ENCODE assay signal across 16 cellular contexts in the genomic region with DNA sequence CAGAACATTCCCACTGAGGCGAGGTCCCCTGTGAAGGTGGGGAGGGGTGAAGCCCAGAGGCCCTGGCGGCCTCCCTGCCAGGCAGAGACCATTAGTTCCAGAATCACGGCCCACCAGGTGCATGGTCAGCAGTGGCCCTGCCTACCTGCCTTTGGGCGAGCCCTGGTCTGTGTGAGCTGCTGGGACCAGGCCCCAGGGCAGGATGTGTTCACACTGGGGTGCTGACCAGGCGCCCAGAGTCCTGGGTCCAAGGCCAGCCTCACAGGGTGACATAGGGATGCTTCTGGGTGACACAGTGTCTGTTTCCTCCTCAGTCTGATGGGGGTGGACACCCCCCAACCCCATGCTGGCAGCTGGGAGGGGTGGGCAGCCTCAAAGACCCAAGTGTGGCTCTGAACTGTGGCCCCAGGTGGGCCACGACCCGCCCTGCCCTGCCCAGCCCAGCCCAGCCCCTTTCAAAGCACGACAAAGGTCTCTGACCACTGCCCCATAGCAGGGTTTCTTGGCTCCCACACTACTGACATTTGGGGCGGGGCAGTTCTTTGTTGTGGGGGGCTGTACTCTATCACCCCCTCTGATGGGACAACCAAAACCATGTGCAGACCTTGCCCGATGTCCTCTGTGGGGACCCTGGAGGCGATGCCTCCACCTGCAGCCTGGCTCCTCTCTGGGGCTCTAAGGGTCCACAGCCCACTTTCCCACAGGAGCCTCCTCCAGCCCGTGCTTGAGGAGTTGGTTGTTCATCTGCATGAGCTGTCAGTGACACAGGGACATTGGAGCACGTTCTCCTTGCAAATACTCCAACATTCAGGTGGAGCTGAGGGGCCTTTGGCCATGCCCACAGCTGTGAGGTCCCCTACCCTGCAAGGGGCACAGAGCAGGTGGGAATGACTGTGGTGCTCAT. TPM values are rescaled to one million over a fixed set of nuclear protein-coding genes. Genes with fewer than 3 reads are reported as not detected.
A peak's percentile ranks its signal among the peaks of the same experiment; 100 is the strongest.
DNase-seq lines count a peak whose midpoint lies in the region; ATAC-seq and TF ChIP-seq lines count a peak whose summit lies in the region.
"Had no signal": no experiment of that assay in that cellular context is flagged by ENCODE, and none has a peak within 500 bp of the region (broad histone marks: within the 10 kb centered on the region; RNA-seq: fewer than 3 reads in every experiment).

No MANE protein-coding gene starts in this region.

- H3K36me3 Mint-ChIP-seq in CD14-positive monocyte = no peaks in the 10 kb centered on the region

- no peak overlapping the region for H3K4me3 ChIP-seq in psoas muscle
- H3K4me3 ChIP-seq: cardiac muscle cell, heart left ventricle, Peyer's patch had no signal

- DNase-seq in CD14-positive monocyte (ENCODE audit: low spot score) (peak; percentile 45), left lobe of liver (ENCODE audit: low spot score) (peak; percentile 42), psoas muscle (peak; percentile 10 to 30), NCI-H345 (lab: John Stamatoyannopoulos, UW) (no peak)
- peak; percentile 38 for DNase-seq in activated CD8-positive, alpha-beta memory T cell treated with anti-CD3 and anti-CD28 coated beads, Interleukin-2, amount 50 U/mL, for 48 hours
- no peak for DNase-seq in stimulated activated CD4-positive, alpha-beta T cell treated with anti-CD3 and anti-CD28 coated beads, Interleukin-12 subunit alpha, Interleukin-12 subunit beta, amount 100 ng/mL, for 4 hours
- DNase-seq: GOT3; mesendoderm; retina; stimulated activated naive CD4-positive, alpha-beta T cell treated with Interleukin-2 at 50 U/mL for 16 hours had no signal

- TF ChIP-seq CTCF in CD14-positive monocyte (IDR thresholded peaks at IDR 0.05) (no peak), psoas muscle (IDR thresholded peaks at IDR 0.05) (no peak)

- intact Hi-C loops in CD14-positive monocyte (cut with micrococcal nuclease) (no loop called here), psoas muscle (cut with DNase I) (no loop called here)

- H3K4me1 Mint-ChIP-seq in CD14-positive monocyte = peaks cover 10% of the 10 kb centered on the region

- no peak overlapping the region for H3K27ac Mint-ChIP-seq in CD14-positive monocyte

- peaks cover 1 to 4% (median 1%) of the 10 kb centered on the region in 3 donors for H3K27me3 Mint-ChIP-seq in CD14-positive monocyte (ENCODE audit: low read depth in 3 of 3)

- H3K9me3 ChIP-seq in psoas muscle = no peaks in the 10 kb centered on the region
- H3K9me3 ChIP-seq: heart left ventricle, Peyer's patch had no signal

- peaks cover 0 to 2% (median 0%) of the 10 kb centered on the region in 7 donors for H3K9me3 Mint-ChIP-seq in CD14-positive monocyte

- H3K36me3 ChIP-seq in psoas muscle (ENCODE audit: insufficient read depth in 1 of 2, low read depth in 1 of 2) = peaks cover 0 to 39% of the 10 kb centered on the region in 2 donors
- H3K36me3 ChIP-seq: cardiac muscle cell, Peyer's patch had no signal

- no peak for ATAC-seq in left lobe of liver
- no peak for ATAC-seq in psoas muscle
- no peak for ATAC-seq in HG03457 (IDR thresholded peaks at IDR 0.05; ENCODE audit: unreplicated experiment)
- no peak for ATAC-seq in GM18909 (IDR thresholded peaks at IDR 0.05; ENCODE audit: poor library complexity, unreplicated experiment)

- H3K4me3 Mint-ChIP-seq in CD14-positive monocyte = no peak overlapping the region

- no peaks in the 10 kb centered on the region for H3K4me1 ChIP-seq in psoas muscle
- H3K4me1 ChIP-seq: heart left ventricle, Peyer's patch had no signal

- H3K27ac ChIP-seq in psoas muscle = no peak overlapping the region
- H3K27ac ChIP-seq: cardiac muscle cell, heart left ventricle, Peyer's patch had no signal

- 85 to 90% (median 90%) methylated on average over 11 to 13 of the region's 13 CpGs for WGBS in psoas muscle, 3 donors

- no peaks in the 10 kb centered on the region for H3K27me3 ChIP-seq in psoas muscle (ENCODE audit: insufficient read depth in 3 of 3, low read length in 2 of 3)
- H3K27me3 ChIP-seq: cardiac muscle cell, heart left ventricle, Peyer's patch had no signal

RNA-seq across cellular contexts. Expression of gene SLC41A3, which starts 44.8 kb away (rescaled TPM):
- polyA plus RNA-seq in CD14-positive monocyte = 10 to 100 TPM in 1 of 2 donors, 1 to 10 TPM in 1; 2.8 to 13.6 TPM
- total RNA-seq in left lobe of liver = 15.7 TPM
- 10 to 100 TPM; 37.5 to 58.9 (median 45.3) TPM for total RNA-seq in psoas muscle
- polyA plus RNA-seq in psoas muscle = 10 to 100 TPM; 28.7 to 36.9 (median 34.7) TPM

RNA-seq across cellular contexts. Expression of gene ALDH1L1, which starts 51.6 kb away (rescaled TPM):
- polyA plus RNA-seq in CD14-positive monocyte = not detected
- total RNA-seq in left lobe of liver = 492 TPM
- 100 to 1,000 TPM in 1 of 4 donors, 10 to 100 TPM in 3; 34.5 to 121 (median 62.7) TPM for total RNA-seq in psoas muscle
- 10 to 100 TPM; 12.9 to 40.1 (median 21.6) TPM for polyA plus RNA-seq in psoas muscle
- polyA plus RNA-seq: neural cell had no signal

Comparison
In these comparisons a context has a peak if more than half of its experiments do, and no peak if none do; other contexts are left out.
1. DNase-seq: peak in CD14-positive monocyte (single experiment), activated CD8-positive, alpha-beta memory T cell treated with anti-CD3 and anti-CD28 coated beads, Interleukin-2, amount 50 U/mL, for 48 hours (single experiment), left lobe of liver (single experiment) and psoas muscle (2 of 2); none in NCI-H345 (single experiment) and stimulated activated CD4-positive, alpha-beta T cell treated with anti-CD3 and anti-CD28 coated beads, Interleukin-12 subunit alpha, Interleukin-12 subunit beta, amount 100 ng/mL, for 4 hours (single experiment).